ENCODE assay signal across 14 cellular contexts in the genomic region with DNA sequence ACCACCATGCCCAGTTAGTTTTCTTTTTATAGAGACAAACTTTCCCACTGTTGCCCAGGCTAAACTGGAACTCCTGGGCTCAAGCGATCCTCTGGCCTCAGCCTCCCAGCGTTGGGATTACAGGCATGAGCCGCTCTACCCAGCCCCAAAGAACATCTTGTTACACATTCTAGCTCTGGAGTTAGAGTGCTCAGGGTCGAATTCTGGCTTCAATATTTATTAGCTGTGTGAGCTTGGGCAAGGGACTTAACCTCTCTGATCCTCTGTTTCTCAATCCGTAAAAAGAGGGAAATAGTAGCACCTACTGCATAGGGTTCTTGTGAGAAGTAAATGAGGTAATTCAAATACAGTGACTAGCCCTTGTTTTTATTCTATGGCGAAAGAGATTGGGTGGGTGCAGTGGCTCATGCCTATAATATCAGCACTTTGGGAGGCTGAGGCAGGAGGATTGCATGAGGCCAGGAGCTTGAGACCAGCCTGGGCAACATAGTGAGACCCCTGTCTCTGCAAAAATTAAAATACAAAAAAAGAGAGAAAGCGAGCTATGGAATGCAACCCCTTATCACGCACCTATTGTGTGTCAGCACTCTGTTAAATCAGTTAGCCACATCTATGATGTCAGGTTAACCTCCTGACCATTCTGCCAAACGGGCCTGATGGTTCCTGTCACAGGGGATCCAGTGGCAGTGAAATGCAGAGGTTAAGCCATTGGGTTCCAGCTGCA. TPM values are rescaled to one million over a fixed set of nuclear protein-coding genes. Genes with fewer than 3 reads are reported as not detected.
DNase-seq lines count a peak whose midpoint lies in the region; ATAC-seq and TF ChIP-seq lines count a peak whose summit lies in the region.
"Had no signal": no experiment of that assay in that cellular context is flagged by ENCODE, and none has a peak within 500 bp of the region (broad histone marks: within the 10 kb centered on the region; RNA-seq: fewer than 3 reads in every experiment).

No MANE protein-coding gene starts in this region.

- H3K4me3 Mint-ChIP-seq in activated CD8-positive, alpha-beta memory T cell treated with anti-CD3 and anti-CD28 coated beads, Interleukin-2, amount 10 ng/mL, durations not matched to agents 7 days and 5 days: peak overlapping the region; percentile 71
- peak overlapping the region; percentile 78 for H3K4me3 Mint-ChIP-seq in activated naive CD8-positive, alpha-beta T cell treated with anti-CD3 and anti-CD28 coated beads, Interleukin-2, amount 50 U/mL, for 24 hours
- H3K4me3 Mint-ChIP-seq in stimulated activated memory B cell treated with anti-CD40 and anti-IgM and Interleukin-4, amounts not matched to agents 10 μg/mL and 1 μg/mL and 100 μg/mL, for 72 hours: peak overlapping the region; percentile 76
- H3K4me3 Mint-ChIP-seq in neural progenitor cell: no peak overlapping the region
- H3K4me3 Mint-ChIP-seq: brain had no signal

- CTCF ChIA-PET in activated CD8-positive, alpha-beta memory T cell treated with anti-CD3 and anti-CD28 coated beads, Interleukin-2, amount 10 ng/mL, durations not matched to agents 7 days and 5 days (lab: Charles Lee): interaction anchor here (0.5 to 6.4 kb wide), 8 partner anchors 9 to 780 kb away, joined by 3 to 83 read pairs (median 3); partner anchors contain the start of genes ADNP and BCAS4

- H3K9me2 ChIP-seq in Karpas-422 (replicated peaks; ENCODE audit: insufficient read depth, low read length): no peaks in the 10 kb centered on the region

- H3K27ac ChIP-seq in Karpas-422 (ENCODE audit: low read length) (peak overlapping the region; percentile 98), neural progenitor cell (no peak overlapping the region)

- H3K4me3 ChIP-seq in Karpas-422 (ENCODE audit: low read length) (peak overlapping the region; percentile 49; the same call in 1 of the 2 replicates), neural progenitor cell (no peak overlapping the region)
- H3K4me3 ChIP-seq: stomach had no signal

- peak overlapping the region; percentile 85 for H3K27ac Mint-ChIP-seq in activated CD8-positive, alpha-beta memory T cell treated with anti-CD3 and anti-CD28 coated beads, Interleukin-2, amount 10 ng/mL, durations not matched to agents 7 days and 5 days
- H3K27ac Mint-ChIP-seq in activated naive CD8-positive, alpha-beta T cell treated with anti-CD3 and anti-CD28 coated beads, Interleukin-2, amount 50 U/mL, for 24 hours: peak overlapping the region; percentile 90
- peak overlapping the region; percentile 95 for H3K27ac Mint-ChIP-seq in stimulated activated memory B cell treated with anti-CD40 and anti-IgM and Interleukin-4, amounts not matched to agents 10 μg/mL and 1 μg/mL and 100 μg/mL, for 72 hours
- H3K27ac Mint-ChIP-seq in neural progenitor cell: no peak overlapping the region

- peaks cover 25% of the 10 kb centered on the region for H3K36me3 Mint-ChIP-seq in activated CD8-positive, alpha-beta memory T cell treated with anti-CD3 and anti-CD28 coated beads, Interleukin-2, amount 10 ng/mL, durations not matched to agents 7 days and 5 days
- peaks cover 6% of the 10 kb centered on the region for H3K36me3 Mint-ChIP-seq in activated naive CD8-positive, alpha-beta T cell treated with anti-CD3 and anti-CD28 coated beads, Interleukin-2, amount 50 U/mL, for 24 hours (ENCODE audit: low read depth)
- H3K36me3 Mint-ChIP-seq in stimulated activated memory B cell treated with anti-CD40 and anti-IgM and Interleukin-4, amounts not matched to agents 10 μg/mL and 1 μg/mL and 100 μg/mL, for 72 hours: peaks cover 34% of the 10 kb centered on the region
- peaks cover 4% of the 10 kb centered on the region for H3K36me3 Mint-ChIP-seq in neural progenitor cell

- H3K79me2 ChIP-seq in Karpas-422 (ENCODE audit: low read length): peaks cover 48% of the 10 kb centered on the region
- H3K79me2 ChIP-seq in neural progenitor cell (ENCODE audit: low read depth): peaks cover 6% of the 10 kb centered on the region

- no peak for TF ChIP-seq CTCF in neural progenitor cell (IDR thresholded peaks at IDR 0.05)

- H3K36me3 ChIP-seq in Karpas-422 (ENCODE audit: insufficient read depth, low read length) (no peaks in the 10 kb centered on the region), neural progenitor cell (no peaks in the 10 kb centered on the region)
- H3K36me3 ChIP-seq: stomach had no signal

- H4K20me1 ChIP-seq in Karpas-422 (ENCODE audit: insufficient read depth, low read depth, low read length) (peaks cover 4% of the 10 kb centered on the region; the same call in 1 of the 2 replicates), neural progenitor cell (ENCODE audit: low read depth) (no peaks in the 10 kb centered on the region)

- H3K4me2 ChIP-seq in Karpas-422 (ENCODE audit: low read depth, low read length, poor library complexity, severe bottlenecking) (peak overlapping the region; percentile 68), neural progenitor cell (no peak overlapping the region)

- H3K9me3 Mint-ChIP-seq in activated CD8-positive, alpha-beta memory T cell treated with anti-CD3 and anti-CD28 coated beads, Interleukin-2, amount 10 ng/mL, durations not matched to agents 7 days and 5 days (ENCODE audit: low read depth): no peaks in the 10 kb centered on the region
- peaks cover 3% of the 10 kb centered on the region for H3K9me3 Mint-ChIP-seq in activated naive CD8-positive, alpha-beta T cell treated with anti-CD3 and anti-CD28 coated beads, Interleukin-2, amount 50 U/mL, for 24 hours
- H3K9me3 Mint-ChIP-seq in stimulated activated memory B cell treated with anti-CD40 and anti-IgM and Interleukin-4, amounts not matched to agents 10 μg/mL and 1 μg/mL and 100 μg/mL, for 72 hours: peaks cover 6% of the 10 kb centered on the region
- H3K9me3 Mint-ChIP-seq in neural progenitor cell: no peaks in the 10 kb centered on the region

- H3K4me1 ChIP-seq in Karpas-422 (ENCODE audit: low read length) (peaks cover 98% of the 10 kb centered on the region), neural progenitor cell (no peaks in the 10 kb centered on the region)

- DNase-seq in activated CD8-positive, alpha-beta memory T cell treated with anti-CD3 and anti-CD28 coated beads, Interleukin-2, amount 10 ng/mL, durations not matched to agents 7 days and 5 days: peak; percentile 52
- no peak for DNase-seq in activated CD8-positive, alpha-beta memory T cell treated with anti-CD3 and anti-CD28 coated beads, Interleukin-2, amount 50 U/mL, for 4 hours
- DNase-seq in Karpas-422: no peak
- no peak for DNase-seq in activated naive CD8-positive, alpha-beta T cell treated with anti-CD3 and anti-CD28 coated beads, Interleukin-2, amount 50 U/mL, for 24 hours
- no peak for DNase-seq in stimulated activated CD4-positive, alpha-beta T cell treated with anti-CD3 and anti-CD28 coated beads, Interleukin-15, amount 100 ng/mL, for 24 hours
- DNase-seq in HuH-7.5 (ENCODE audit: low spot score): no peak
- no peak for DNase-seq in neural progenitor cell (ENCODE audit: low spot score)
- DNase-seq: activated effector memory CD4-positive, alpha-beta T cell treated with Interleukin-2 at 50 U/mL for 16 hours; dermis blood vessel endothelial cell; NCI-H1694; small intestine; stomach had no signal

- no peaks in the 10 kb centered on the region for H3K27me3 Mint-ChIP-seq in activated CD8-positive, alpha-beta memory T cell treated with anti-CD3 and anti-CD28 coated beads, Interleukin-2, amount 10 ng/mL, durations not matched to agents 7 days and 5 days
- no peaks in the 10 kb centered on the region for H3K27me3 Mint-ChIP-seq in activated naive CD8-positive, alpha-beta T cell treated with anti-CD3 and anti-CD28 coated beads, Interleukin-2, amount 50 U/mL, for 24 hours
- H3K27me3 Mint-ChIP-seq in stimulated activated memory B cell treated with anti-CD40 and anti-IgM and Interleukin-4, amounts not matched to agents 10 μg/mL and 1 μg/mL and 100 μg/mL, for 72 hours: no peaks in the 10 kb centered on the region
- H3K27me3 Mint-ChIP-seq in neural progenitor cell (ENCODE audit: insufficient read depth, low read depth): peaks cover 2% of the 10 kb centered on the region
- H3K27me3 Mint-ChIP-seq: brain had no signal

- H3K4me1 Mint-ChIP-seq in activated CD8-positive, alpha-beta memory T cell treated with anti-CD3 and anti-CD28 coated beads, Interleukin-2, amount 10 ng/mL, durations not matched to agents 7 days and 5 days: peaks cover 64% of the 10 kb centered on the region
- peaks cover 72% of the 10 kb centered on the region for H3K4me1 Mint-ChIP-seq in activated naive CD8-positive, alpha-beta T cell treated with anti-CD3 and anti-CD28 coated beads, Interleukin-2, amount 50 U/mL, for 24 hours
- peaks cover 89% of the 10 kb centered on the region for H3K4me1 Mint-ChIP-seq in stimulated activated memory B cell treated with anti-CD40 and anti-IgM and Interleukin-4, amounts not matched to agents 10 μg/mL and 1 μg/mL and 100 μg/mL, for 72 hours
- peaks cover 26% of the 10 kb centered on the region for H3K4me1 Mint-ChIP-seq in neural progenitor cell

- no peaks in the 10 kb centered on the region for H3K9me3 ChIP-seq in Karpas-422 (ENCODE audit: low read length)
- H3K9me3 ChIP-seq in neural progenitor cell (ENCODE audit: low read depth): no peaks in the 10 kb centered on the region
- H3K9me3 ChIP-seq: stomach had no signal

- no peak overlapping the region for H2AFZ ChIP-seq in Karpas-422 (ENCODE audit: low read length)
- no peak overlapping the region for H2AFZ ChIP-seq in neural progenitor cell (replicated peaks)

- H3K9ac ChIP-seq in Karpas-422 (ENCODE audit: low read length) (peak overlapping the region; percentile 63), neural progenitor cell (no peak overlapping the region)

- peaks cover 13% of the 10 kb centered on the region for H3F3A ChIP-seq in neural progenitor cell (ENCODE audit: low read depth)

- ATAC-seq in activated CD8-positive, alpha-beta memory T cell treated with anti-CD3 and anti-CD28 coated beads, Interleukin-2, amount 10 ng/mL, durations not matched to agents 7 days and 5 days: peak; percentile 8
- ATAC-seq in activated naive CD8-positive, alpha-beta T cell treated with anti-CD3 and anti-CD28 coated beads, Interleukin-2, amount 50 U/mL, for 24 hours: no peak
- ATAC-seq in stimulated activated memory B cell treated with anti-CD40 and anti-IgM and Interleukin-4, amounts not matched to agents 10 μg/mL and 1 μg/mL and 100 μg/mL, for 72 hours: no peak

- H3K27me3 ChIP-seq in Karpas-422 (ENCODE audit: low read length) (no peaks in the 10 kb centered on the region), neural progenitor cell (no peaks in the 10 kb centered on the region)
- H3K27me3 ChIP-seq: stomach had no signal

RNA-seq across cellular contexts. Expression of gene BCAS4, which starts 19.7 kb away (rescaled TPM):
- total RNA-seq in activated CD8-positive, alpha-beta memory T cell treated with anti-CD3 and anti-CD28 coated beads, Interleukin-2, amount 10 ng/mL, durations not matched to agents 7 days and 5 days: 10 to 100 TPM; 37.6 to 44.8 TPM
- total RNA-seq in Karpas-422 (2014; rRNA removed; shearing (Covaris generic); ENCODE audit: low replicate concordance): 191 and 231 TPM in 2 replicates
- total RNA-seq in neural progenitor cell (ENCODE audit: low replicate concordance): 15.3 and 24.1 TPM in 2 replicates
